ENCODE assay signal across 1 cellular context in the genomic region with DNA sequence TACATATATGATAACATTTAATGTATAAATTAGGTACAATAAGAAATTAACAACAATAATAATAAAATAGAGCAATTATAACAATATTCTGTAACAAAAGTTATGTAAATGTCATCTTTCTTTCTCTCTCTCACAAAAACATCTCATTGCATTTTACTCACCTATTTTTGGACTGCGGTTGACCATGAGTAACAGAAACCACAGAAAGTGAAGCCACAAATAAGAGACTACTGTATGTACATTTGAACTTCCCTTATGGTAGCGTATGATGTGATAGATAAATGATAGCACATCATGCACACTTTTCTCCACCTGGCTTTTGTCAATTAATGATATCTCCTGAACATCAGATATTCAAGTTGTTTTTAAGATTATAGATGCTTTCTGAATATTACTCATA.
TF ChIP-seq lines count a peak whose summit lies in the region.

No MANE protein-coding gene starts in this region.

TF ChIP-seq in GM12878, 131 proteins besides CTCF, POLR2A, EP300 and RAD21 (continued from another document and continues in another):
- TF ChIP-seq, protein P1, sequence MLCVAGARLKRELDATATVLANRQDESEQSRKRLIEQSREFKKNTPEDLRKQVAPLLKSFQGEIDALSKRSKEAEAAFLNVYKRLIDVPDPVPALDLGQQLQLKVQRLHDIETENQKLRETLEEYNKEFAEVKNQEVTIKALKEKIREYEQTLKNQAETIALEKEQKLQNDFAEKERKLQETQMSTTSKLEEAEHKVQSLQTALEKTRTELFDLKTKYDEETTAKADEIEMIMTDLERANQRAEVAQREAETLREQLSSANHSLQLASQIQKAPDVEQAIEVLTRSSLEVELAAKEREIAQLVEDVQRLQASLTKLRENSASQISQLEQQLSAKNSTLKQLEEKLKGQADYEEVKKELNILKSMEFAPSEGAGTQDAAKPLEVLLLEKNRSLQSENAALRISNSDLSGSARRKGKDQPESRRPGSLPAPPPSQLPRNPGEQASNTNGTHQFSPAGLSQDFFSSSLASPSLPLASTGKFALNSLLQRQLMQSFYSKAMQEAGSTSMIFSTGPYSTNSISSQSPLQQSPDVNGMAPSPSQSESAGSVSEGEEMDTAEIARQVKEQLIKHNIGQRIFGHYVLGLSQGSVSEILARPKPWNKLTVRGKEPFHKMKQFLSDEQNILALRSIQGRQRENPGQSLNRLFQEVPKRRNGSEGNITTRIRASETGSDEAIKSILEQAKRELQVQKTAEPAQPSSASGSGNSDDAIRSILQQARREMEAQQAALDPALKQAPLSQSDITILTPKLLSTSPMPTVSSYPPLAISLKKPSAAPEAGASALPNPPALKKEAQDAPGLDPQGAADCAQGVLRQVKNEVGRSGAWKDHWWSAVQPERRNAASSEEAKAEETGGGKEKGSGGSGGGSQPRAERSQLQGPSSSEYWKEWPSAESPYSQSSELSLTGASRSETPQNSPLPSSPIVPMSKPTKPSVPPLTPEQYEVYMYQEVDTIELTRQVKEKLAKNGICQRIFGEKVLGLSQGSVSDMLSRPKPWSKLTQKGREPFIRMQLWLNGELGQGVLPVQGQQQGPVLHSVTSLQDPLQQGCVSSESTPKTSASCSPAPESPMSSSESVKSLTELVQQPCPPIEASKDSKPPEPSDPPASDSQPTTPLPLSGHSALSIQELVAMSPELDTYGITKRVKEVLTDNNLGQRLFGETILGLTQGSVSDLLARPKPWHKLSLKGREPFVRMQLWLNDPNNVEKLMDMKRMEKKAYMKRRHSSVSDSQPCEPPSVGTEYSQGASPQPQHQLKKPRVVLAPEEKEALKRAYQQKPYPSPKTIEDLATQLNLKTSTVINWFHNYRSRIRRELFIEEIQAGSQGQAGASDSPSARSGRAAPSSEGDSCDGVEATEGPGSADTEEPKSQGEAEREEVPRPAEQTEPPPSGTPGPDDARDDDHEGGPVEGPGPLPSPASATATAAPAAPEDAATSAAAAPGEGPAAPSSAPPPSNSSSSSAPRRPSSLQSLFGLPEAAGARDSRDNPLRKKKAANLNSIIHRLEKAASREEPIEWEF (IDR thresholded peaks at IDR 0.05; ENCODE audit: insufficient replicate concordance, low read depth, low read length): no peak
- TF ChIP-seq, protein P2, sequence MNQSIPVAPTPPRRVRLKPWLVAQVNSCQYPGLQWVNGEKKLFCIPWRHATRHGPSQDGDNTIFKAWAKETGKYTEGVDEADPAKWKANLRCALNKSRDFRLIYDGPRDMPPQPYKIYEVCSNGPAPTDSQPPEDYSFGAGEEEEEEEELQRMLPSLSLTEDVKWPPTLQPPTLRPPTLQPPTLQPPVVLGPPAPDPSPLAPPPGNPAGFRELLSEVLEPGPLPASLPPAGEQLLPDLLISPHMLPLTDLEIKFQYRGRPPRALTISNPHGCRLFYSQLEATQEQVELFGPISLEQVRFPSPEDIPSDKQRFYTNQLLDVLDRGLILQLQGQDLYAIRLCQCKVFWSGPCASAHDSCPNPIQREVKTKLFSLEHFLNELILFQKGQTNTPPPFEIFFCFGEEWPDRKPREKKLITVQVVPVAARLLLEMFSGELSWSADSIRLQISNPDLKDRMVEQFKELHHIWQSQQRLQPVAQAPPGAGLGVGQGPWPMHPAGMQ (IDR thresholded peaks at IDR 0.05; ENCODE audit: borderline replicate concordance): no peak
- TF ChIP-seq, protein P3, sequence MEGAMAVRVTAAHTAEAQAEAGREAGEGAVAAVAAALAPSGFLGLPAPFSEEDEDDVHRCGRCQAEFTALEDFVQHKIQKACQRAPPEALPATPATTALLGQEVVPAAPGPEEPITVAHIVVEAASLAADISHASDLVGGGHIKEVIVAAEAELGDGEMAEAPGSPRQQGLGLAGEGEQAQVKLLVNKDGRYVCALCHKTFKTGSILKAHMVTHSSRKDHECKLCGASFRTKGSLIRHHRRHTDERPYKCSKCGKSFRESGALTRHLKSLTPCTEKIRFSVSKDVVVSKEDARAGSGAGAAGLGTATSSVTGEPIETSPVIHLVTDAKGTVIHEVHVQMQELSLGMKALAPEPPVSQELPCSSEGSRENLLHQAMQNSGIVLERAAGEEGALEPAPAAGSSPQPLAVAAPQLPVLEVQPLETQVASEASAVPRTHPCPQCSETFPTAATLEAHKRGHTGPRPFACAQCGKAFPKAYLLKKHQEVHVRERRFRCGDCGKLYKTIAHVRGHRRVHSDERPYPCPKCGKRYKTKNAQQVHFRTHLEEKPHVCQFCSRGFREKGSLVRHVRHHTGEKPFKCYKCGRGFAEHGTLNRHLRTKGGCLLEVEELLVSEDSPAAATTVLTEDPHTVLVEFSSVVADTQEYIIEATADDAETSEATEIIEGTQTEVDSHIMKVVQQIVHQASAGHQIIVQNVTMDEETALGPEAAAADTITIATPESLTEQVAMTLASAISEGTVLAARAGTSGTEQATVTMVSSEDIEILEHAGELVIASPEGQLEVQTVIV (IDR thresholded peaks at IDR 0.05; ENCODE audit: borderline replicate concordance, partially characterized antibody): no peak
- TF ChIP-seq, protein P4, sequence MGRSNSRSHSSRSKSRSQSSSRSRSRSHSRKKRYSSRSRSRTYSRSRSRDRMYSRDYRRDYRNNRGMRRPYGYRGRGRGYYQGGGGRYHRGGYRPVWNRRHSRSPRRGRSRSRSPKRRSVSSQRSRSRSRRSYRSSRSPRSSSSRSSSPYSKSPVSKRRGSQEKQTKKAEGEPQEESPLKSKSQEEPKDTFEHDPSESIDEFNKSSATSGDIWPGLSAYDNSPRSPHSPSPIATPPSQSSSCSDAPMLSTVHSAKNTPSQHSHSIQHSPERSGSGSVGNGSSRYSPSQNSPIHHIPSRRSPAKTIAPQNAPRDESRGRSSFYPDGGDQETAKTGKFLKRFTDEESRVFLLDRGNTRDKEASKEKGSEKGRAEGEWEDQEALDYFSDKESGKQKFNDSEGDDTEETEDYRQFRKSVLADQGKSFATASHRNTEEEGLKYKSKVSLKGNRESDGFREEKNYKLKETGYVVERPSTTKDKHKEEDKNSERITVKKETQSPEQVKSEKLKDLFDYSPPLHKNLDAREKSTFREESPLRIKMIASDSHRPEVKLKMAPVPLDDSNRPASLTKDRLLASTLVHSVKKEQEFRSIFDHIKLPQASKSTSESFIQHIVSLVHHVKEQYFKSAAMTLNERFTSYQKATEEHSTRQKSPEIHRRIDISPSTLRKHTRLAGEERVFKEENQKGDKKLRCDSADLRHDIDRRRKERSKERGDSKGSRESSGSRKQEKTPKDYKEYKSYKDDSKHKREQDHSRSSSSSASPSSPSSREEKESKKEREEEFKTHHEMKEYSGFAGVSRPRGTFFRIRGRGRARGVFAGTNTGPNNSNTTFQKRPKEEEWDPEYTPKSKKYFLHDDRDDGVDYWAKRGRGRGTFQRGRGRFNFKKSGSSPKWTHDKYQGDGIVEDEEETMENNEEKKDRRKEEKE (IDR thresholded peaks at IDR 0.05): no peak
- TF ChIP-seq TCF12 (IDR thresholded peaks at IDR 0.05; ENCODE audit: low read depth, low read length) (no peak), EGR1 (IDR thresholded peaks at IDR 0.05; ENCODE audit: borderline replicate concordance in 1 of 2, low read depth in 2 of 2, low read length in 2 of 2) (no peak), ZNF384 (IDR thresholded peaks at IDR 0.05; ENCODE audit: borderline replicate concordance, low read depth, low read length) (no peak), NR2C2 (IDR thresholded peaks at IDR 0.05; ENCODE audit: borderline replicate concordance, control insufficient read depth, insufficient read length, low read depth) (no peak), NRF1 (conservative IDR thresholded peaks at IDR 0.05; ENCODE audit: low read depth, low read length) (no peak), ZNF274 (IDR thresholded peaks at IDR 0.05; ENCODE audit: insufficient read depth, insufficient read length) (no peak), GABPA (IDR thresholded peaks at IDR 0.05; ENCODE audit: low read depth) (no peak), ZNF24 (IDR thresholded peaks at IDR 0.05) (no peak), SP1 (IDR thresholded peaks at IDR 0.05; ENCODE audit: low read depth, low read length) (no peak), JUND (IDR thresholded peaks at IDR 0.05; ENCODE audit: low read depth, low read length) (no peak), ZNF217 (IDR thresholded peaks at IDR 0.05) (peak; percentile 33; the same call in 1 of the 2 replicates), MTA3 (IDR thresholded peaks at IDR 0.05; ENCODE audit: borderline replicate concordance, low read length) (peak; percentile 91; the same call in 1 of the 2 replicates), ASH2L (IDR thresholded peaks at IDR 0.05; ENCODE audit: borderline replicate concordance, low read depth) (no peak), NBN (IDR thresholded peaks at IDR 0.05) (no peak)
- TF ChIP-seq, protein P5, sequence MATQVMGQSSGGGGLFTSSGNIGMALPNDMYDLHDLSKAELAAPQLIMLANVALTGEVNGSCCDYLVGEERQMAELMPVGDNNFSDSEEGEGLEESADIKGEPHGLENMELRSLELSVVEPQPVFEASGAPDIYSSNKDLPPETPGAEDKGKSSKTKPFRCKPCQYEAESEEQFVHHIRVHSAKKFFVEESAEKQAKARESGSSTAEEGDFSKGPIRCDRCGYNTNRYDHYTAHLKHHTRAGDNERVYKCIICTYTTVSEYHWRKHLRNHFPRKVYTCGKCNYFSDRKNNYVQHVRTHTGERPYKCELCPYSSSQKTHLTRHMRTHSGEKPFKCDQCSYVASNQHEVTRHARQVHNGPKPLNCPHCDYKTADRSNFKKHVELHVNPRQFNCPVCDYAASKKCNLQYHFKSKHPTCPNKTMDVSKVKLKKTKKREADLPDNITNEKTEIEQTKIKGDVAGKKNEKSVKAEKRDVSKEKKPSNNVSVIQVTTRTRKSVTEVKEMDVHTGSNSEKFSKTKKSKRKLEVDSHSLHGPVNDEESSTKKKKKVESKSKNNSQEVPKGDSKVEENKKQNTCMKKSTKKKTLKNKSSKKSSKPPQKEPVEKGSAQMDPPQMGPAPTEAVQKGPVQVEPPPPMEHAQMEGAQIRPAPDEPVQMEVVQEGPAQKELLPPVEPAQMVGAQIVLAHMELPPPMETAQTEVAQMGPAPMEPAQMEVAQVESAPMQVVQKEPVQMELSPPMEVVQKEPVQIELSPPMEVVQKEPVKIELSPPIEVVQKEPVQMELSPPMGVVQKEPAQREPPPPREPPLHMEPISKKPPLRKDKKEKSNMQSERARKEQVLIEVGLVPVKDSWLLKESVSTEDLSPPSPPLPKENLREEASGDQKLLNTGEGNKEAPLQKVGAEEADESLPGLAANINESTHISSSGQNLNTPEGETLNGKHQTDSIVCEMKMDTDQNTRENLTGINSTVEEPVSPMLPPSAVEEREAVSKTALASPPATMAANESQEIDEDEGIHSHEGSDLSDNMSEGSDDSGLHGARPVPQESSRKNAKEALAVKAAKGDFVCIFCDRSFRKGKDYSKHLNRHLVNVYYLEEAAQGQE (IDR thresholded peaks at IDR 0.05; ENCODE audit: low read depth, low read length): no peak
- TF ChIP-seq, protein P6, sequence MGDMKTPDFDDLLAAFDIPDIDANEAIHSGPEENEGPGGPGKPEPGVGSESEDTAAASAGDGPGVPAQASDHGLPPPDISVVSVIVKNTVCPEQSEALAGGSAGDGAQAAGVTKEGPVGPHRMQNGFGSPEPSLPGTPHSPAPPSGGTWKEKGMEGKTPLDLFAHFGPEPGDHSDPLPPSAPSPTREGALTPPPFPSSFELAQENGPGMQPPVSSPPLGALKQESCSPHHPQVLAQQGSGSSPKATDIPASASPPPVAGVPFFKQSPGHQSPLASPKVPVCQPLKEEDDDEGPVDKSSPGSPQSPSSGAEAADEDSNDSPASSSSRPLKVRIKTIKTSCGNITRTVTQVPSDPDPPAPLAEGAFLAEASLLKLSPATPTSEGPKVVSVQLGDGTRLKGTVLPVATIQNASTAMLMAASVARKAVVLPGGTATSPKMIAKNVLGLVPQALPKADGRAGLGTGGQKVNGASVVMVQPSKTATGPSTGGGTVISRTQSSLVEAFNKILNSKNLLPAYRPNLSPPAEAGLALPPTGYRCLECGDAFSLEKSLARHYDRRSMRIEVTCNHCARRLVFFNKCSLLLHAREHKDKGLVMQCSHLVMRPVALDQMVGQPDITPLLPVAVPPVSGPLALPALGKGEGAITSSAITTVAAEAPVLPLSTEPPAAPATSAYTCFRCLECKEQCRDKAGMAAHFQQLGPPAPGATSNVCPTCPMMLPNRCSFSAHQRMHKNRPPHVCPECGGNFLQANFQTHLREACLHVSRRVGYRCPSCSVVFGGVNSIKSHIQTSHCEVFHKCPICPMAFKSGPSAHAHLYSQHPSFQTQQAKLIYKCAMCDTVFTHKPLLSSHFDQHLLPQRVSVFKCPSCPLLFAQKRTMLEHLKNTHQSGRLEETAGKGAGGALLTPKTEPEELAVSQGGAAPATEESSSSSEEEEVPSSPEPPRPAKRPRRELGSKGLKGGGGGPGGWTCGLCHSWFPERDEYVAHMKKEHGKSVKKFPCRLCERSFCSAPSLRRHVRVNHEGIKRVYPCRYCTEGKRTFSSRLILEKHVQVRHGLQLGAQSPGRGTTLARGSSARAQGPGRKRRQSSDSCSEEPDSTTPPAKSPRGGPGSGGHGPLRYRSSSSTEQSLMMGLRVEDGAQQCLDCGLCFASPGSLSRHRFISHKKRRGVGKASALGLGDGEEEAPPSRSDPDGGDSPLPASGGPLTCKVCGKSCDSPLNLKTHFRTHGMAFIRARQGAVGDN (IDR thresholded peaks at IDR 0.05): no peak
- TF ChIP-seq, protein P7, sequence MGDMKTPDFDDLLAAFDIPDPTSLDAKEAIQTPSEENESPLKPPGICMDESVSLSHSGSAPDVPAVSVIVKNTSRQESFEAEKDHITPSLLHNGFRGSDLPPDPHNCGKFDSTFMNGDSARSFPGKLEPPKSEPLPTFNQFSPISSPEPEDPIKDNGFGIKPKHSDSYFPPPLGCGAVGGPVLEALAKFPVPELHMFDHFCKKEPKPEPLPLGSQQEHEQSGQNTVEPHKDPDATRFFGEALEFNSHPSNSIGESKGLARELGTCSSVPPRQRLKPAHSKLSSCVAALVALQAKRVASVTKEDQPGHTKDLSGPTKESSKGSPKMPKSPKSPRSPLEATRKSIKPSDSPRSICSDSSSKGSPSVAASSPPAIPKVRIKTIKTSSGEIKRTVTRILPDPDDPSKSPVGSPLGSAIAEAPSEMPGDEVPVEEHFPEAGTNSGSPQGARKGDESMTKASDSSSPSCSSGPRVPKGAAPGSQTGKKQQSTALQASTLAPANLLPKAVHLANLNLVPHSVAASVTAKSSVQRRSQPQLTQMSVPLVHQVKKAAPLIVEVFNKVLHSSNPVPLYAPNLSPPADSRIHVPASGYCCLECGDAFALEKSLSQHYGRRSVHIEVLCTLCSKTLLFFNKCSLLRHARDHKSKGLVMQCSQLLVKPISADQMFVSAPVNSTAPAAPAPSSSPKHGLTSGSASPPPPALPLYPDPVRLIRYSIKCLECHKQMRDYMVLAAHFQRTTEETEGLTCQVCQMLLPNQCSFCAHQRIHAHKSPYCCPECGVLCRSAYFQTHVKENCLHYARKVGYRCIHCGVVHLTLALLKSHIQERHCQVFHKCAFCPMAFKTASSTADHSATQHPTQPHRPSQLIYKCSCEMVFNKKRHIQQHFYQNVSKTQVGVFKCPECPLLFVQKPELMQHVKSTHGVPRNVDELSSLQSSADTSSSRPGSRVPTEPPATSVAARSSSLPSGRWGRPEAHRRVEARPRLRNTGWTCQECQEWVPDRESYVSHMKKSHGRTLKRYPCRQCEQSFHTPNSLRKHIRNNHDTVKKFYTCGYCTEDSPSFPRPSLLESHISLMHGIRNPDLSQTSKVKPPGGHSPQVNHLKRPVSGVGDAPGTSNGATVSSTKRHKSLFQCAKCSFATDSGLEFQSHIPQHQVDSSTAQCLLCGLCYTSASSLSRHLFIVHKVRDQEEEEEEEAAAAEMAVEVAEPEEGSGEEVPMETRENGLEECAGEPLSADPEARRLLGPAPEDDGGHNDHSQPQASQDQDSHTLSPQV (IDR thresholded peaks at IDR 0.05): no peak
